ENCODE assay signal across 11 cellular contexts in the genomic region with DNA sequence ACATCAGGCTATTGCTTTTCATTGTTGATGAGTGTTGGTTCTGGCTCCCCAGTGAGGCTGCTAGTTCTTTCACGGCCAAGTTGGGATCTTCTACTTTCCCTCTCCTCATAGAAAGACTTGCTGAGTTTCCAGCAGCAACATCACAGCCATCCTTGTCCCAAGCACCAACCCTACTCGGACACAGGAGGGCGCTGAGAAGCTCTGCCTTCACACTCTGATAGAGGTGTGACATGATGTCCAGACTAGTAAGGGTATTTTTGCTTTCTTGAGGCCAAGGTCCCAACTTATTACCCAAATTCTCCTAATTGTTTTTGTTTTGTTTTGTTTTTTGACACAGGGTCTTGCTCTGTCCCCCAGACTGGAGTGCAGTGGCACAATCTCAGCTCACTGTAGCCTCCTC. TPM values are rescaled to one million over a fixed set of nuclear protein-coding genes. Genes with fewer than 3 reads are reported as not detected.
A peak's percentile ranks its signal among the peaks of the same experiment; 100 is the strongest.
DNase-seq lines count a peak whose midpoint lies in the region; ATAC-seq, FAIRE-seq and TF ChIP-seq lines count a peak whose summit lies in the region.
"Had no signal": no experiment of that assay in that cellular context is flagged by ENCODE, and none has a peak within 500 bp of the region (broad histone marks: within the 10 kb centered on the region; RNA-seq: fewer than 3 reads in every experiment).

No MANE protein-coding gene starts in this region.

- H3K27ac ChIP-seq in HepG2 (ENCODE audit: extremely low read length, insufficient read depth, low read length) (no peak overlapping the region), right lobe of liver (no peak overlapping the region), IMR-90 (ENCODE audit: insufficient read depth, low read length) (no peak overlapping the region), GM12878 (ENCODE audit: control insufficient read depth, insufficient read depth) (no peak overlapping the region), colonic mucosa (no peak overlapping the region)
- H3K27ac ChIP-seq: RWPE1 had no signal

- no peaks in the 10 kb centered on the region for H3K79me1 ChIP-seq in IMR-90 (ENCODE audit: low read depth in 1 of 2, low read length in 2 of 2)

- H3K9ac ChIP-seq in HepG2 (ENCODE audit: insufficient read depth, low read depth, low read length) (no peak overlapping the region), IMR-90 (ENCODE audit: low read depth, low read length) (no peak overlapping the region), GM12878 (ENCODE audit: control insufficient read depth, insufficient read depth, low read length) (no peak overlapping the region), colonic mucosa (ENCODE audit: low read depth in 2 of 2, low read length in 2 of 2) (no peak overlapping the region)

- H3K4me1 Mint-ChIP-seq in stimulated activated effector memory CD8-positive, alpha-beta T cell treated with anti-CD3 and anti-CD28 coated beads, Interleukin-12 subunit alpha, Interleukin-12 subunit beta, amount 100 ng/mL, for 72 hours, result no peaks in the 10 kb centered on the region

- TF ChIP-seq POLR2A in HepG2 (IDR thresholded peaks at IDR 0.05; ENCODE audit: insufficient read depth in 1 of 2, low read depth in 2 of 2, low read length in 2 of 2) (no peak), right lobe of liver (IDR thresholded peaks at IDR 0.05) (no peak), IMR-90 (IDR thresholded peaks at IDR 0.05; ENCODE audit: low read depth, low read length) (no peak), GM12878 (IDR thresholded peaks at IDR 0.05; ENCODE audit: low read depth, low read length) (no peak)

- no peak overlapping the region for H3K14ac ChIP-seq in IMR-90 (replicated peaks; ENCODE audit: low read depth, low read length)

- H3K36me3 Mint-ChIP-seq in stimulated activated effector memory CD8-positive, alpha-beta T cell treated with anti-CD3 and anti-CD28 coated beads, Interleukin-12 subunit alpha, Interleukin-12 subunit beta, amount 100 ng/mL, for 72 hours, result no peaks in the 10 kb centered on the region

- SMC1A ChIA-PET in GM12878 (lab: Charles Lee; ENCODE audit: uncharacterized antibody, unreplicated experiment), result interaction anchor here (0.6 to 1.1 kb wide), 4 partner anchors 54 to 333 kb away, joined by 3 to 4 read pairs (median 4); no protein-coding TSS in a partner anchor

- H3K4me1 ChIP-seq in HepG2 (ENCODE audit: insufficient read depth, low read length) (peaks cover 14% of the 10 kb centered on the region), right lobe of liver (no peaks in the 10 kb centered on the region), IMR-90 (ENCODE audit: control insufficient read depth, insufficient read depth, low read length) (no peaks in the 10 kb centered on the region), GM12878 (ENCODE audit: control insufficient read depth, insufficient read depth, low read length) (no peaks in the 10 kb centered on the region), colonic mucosa (no peaks in the 10 kb centered on the region)

- H3K4me2 ChIP-seq in HepG2 (ENCODE audit: low read depth, low read length) (no peak overlapping the region), IMR-90 (ENCODE audit: low read depth, low read length) (no peak overlapping the region), GM12878 (ENCODE audit: control insufficient read depth, insufficient read depth) (no peak overlapping the region)

- no peak overlapping the region for H2BK5ac ChIP-seq in IMR-90 (ENCODE audit: low read depth, low read length, poor library complexity, severe bottlenecking)

- no peak overlapping the region for H3K4me3 Mint-ChIP-seq in stimulated activated effector memory CD8-positive, alpha-beta T cell treated with anti-CD3 and anti-CD28 coated beads, Interleukin-12 subunit alpha, Interleukin-12 subunit beta, amount 100 ng/mL, for 72 hours

- H4K20me1 ChIP-seq in HepG2 (ENCODE audit: insufficient read depth, low read length), result no peaks in the 10 kb centered on the region
- H4K20me1 ChIP-seq in IMR-90 (ENCODE audit: insufficient read depth, low read length), result no peaks in the 10 kb centered on the region
- H4K20me1 ChIP-seq in GM12878 (ENCODE audit: control insufficient read depth, insufficient read depth), result no peaks in the 10 kb centered on the region

- H3K9me3 Mint-ChIP-seq in stimulated activated effector memory CD8-positive, alpha-beta T cell treated with anti-CD3 and anti-CD28 coated beads, Interleukin-12 subunit alpha, Interleukin-12 subunit beta, amount 100 ng/mL, for 72 hours, result no peaks in the 10 kb centered on the region

- peak; percentile 95 for ATAC-seq in HepG2
- no peak for ATAC-seq in right lobe of liver
- ATAC-seq in IMR-90 (ENCODE audit: low read depth), result no peak
- ATAC-seq in GM12878, result peak; percentile 96
- ATAC-seq in stimulated activated effector memory CD8-positive, alpha-beta T cell treated with anti-CD3 and anti-CD28 coated beads, Interleukin-12 subunit alpha, Interleukin-12 subunit beta, amount 100 ng/mL, for 72 hours, result peak; percentile 46
- no peak for ATAC-seq in GM18511 (IDR thresholded peaks at IDR 0.05; ENCODE audit: unreplicated experiment)
- ATAC-seq in GM21723 (IDR thresholded peaks at IDR 0.05; ENCODE audit: unreplicated experiment), result no peak
- ATAC-seq: esophagus mucosa had no signal

- H3K36me3 ChIP-seq in HepG2 (replicated peaks in 1 of 2; ENCODE audit: control insufficient read depth in 1 of 2, insufficient read depth in 2 of 2, low read length in 2 of 2) (no peaks in the 10 kb centered on the region), right lobe of liver (no peaks in the 10 kb centered on the region), IMR-90 (ENCODE audit: control insufficient read depth, insufficient read depth, low read length) (no peaks in the 10 kb centered on the region), GM12878 (ENCODE audit: control insufficient read depth in 2 of 2, insufficient read depth in 2 of 2, low read length in 1 of 2) (no peaks in the 10 kb centered on the region), colonic mucosa (no peaks in the 10 kb centered on the region)

- H2BK20ac ChIP-seq in IMR-90 (ENCODE audit: low read depth, low read length), result no peak overlapping the region

- H3K79me2 ChIP-seq in HepG2 (ENCODE audit: insufficient read depth, low read length) (no peaks in the 10 kb centered on the region), GM12878 (ENCODE audit: control insufficient read depth, insufficient read depth, low read length) (no peaks in the 10 kb centered on the region)

- intact Hi-C loops in HepG2 (cut with micrococcal nuclease; ENCODE audit: unreplicated experiment) (no loop called here), right lobe of liver (cut with DNase I) (no loop called here), IMR-90 (cut with micrococcal nuclease) (no loop called here), GM12878 (cut with micrococcal nuclease; ENCODE audit: unreplicated experiment) (loop anchor here (1.0 kb wide), 1 partner anchor 333 kb away; no protein-coding TSS in a partner anchor), colonic mucosa (cut with DNase I) (no loop called here)

- TF ChIP-seq RAD21 in HepG2 (CRISPR knock-in tag; IDR thresholded peaks at IDR 0.05) (no peak), IMR-90 (IDR thresholded peaks at IDR 0.05; ENCODE audit: low read length) (no peak), GM12878 (IDR thresholded peaks at IDR 0.05; ENCODE audit: insufficient read depth, low read depth, low read length) (0 out of 2 replicates have a peak, but pooled peaks have one; percentile 35)

- H3K9me3 ChIP-seq in HepG2 (ENCODE audit: low read length) (no peaks in the 10 kb centered on the region), right lobe of liver (no peaks in the 10 kb centered on the region), IMR-90 (ENCODE audit: control insufficient read depth, insufficient read depth, low read length) (no peaks in the 10 kb centered on the region), GM12878 (replicated peaks; ENCODE audit: control insufficient read depth, insufficient read depth, low read length) (no peaks in the 10 kb centered on the region), colonic mucosa (no peaks in the 10 kb centered on the region)

- POLR2A ChIA-PET in HepG2 (lab: Yijun Ruan, JAX), result no interaction called here
- POLR2A ChIA-PET in IMR-90 (lab: Charles Lee; ENCODE audit: unreplicated experiment), result no interaction called here
- POLR2A ChIA-PET in GM12878 (lab: Charles Lee), result no interaction called here

- H4K91ac ChIP-seq in IMR-90 (ENCODE audit: insufficient read depth, low read depth, low read length), result no peak overlapping the region

- no peak overlapping the region for H2AK5ac ChIP-seq in IMR-90 (ENCODE audit: low read depth, low read length)

- H3K27me3 ChIP-seq in HepG2 (ENCODE audit: control insufficient read depth in 1 of 2, insufficient read depth in 2 of 2, low read length in 2 of 2) (no peaks in the 10 kb centered on the region), right lobe of liver (no peaks in the 10 kb centered on the region), IMR-90 (ENCODE audit: control insufficient read depth, insufficient read depth, low read length) (peaks cover 3% of the 10 kb centered on the region; the same call in 1 of the 2 replicates), GM12878 (replicated peaks in 1 of 2; ENCODE audit: control insufficient read depth in 2 of 2, insufficient read depth in 2 of 2, low read length in 1 of 2) (peaks cover 0 to 2% of the 10 kb centered on the region in 2 experiments; a peak in 1 of 4 replicates), colonic mucosa (no peaks in the 10 kb centered on the region)

- H3K9me1 ChIP-seq in IMR-90 (ENCODE audit: insufficient read depth, low read length), result no peaks in the 10 kb centered on the region

- RAD21 ChIA-PET in GM12878 (lab: Charles Lee; ENCODE audit: unreplicated experiment), result interaction anchor here (0.7 to 1.6 kb wide), 5 partner anchors 16 to 577 kb away, joined by 3 to 12 read pairs (median 4); no protein-coding TSS in a partner anchor

- no peak overlapping the region for H4K5ac ChIP-seq in IMR-90 (ENCODE audit: low read depth, low read length)

- no peak overlapping the region for H3K23ac ChIP-seq in IMR-90 (ENCODE audit: low read depth, low read length)

- no peak overlapping the region for H3K56ac ChIP-seq in IMR-90 (ENCODE audit: extremely low read depth, insufficient read depth, low read length)

- CTCF ChIA-PET in HepG2 (lab: Yijun Ruan, JAX; ENCODE audit: low intra/inter-chr PET ratio, low total read pairs) (interaction anchor here (1.3 to 1.7 kb wide), 2 partner anchors 20 to 333 kb away, joined by 5 to 7 read pairs; no protein-coding TSS in a partner anchor), IMR-90 (lab: Yijun Ruan, JAX) (interaction anchor here (1.0 kb wide), 1 partner anchor 10 kb away, joined by 3 read pairs; no protein-coding TSS in a partner anchor), GM12878 (lab: Yijun Ruan, JAX) (interaction anchor here (0.6 to 2.0 kb wide), 6 partner anchors 10 to 562 kb away, joined by 3 to 22 read pairs (median 4); no protein-coding TSS in a partner anchor)

- H3K4me3 ChIP-seq in HepG2 (replicated peaks in 1 of 3; ENCODE audit: insufficient read depth in 1 of 3, low read depth in 2 of 3, low read length in 3 of 3) (no peak overlapping the region), right lobe of liver (no peak overlapping the region), IMR-90 (ENCODE audit: insufficient read depth, low read depth, low read length) (no peak overlapping the region), GM12878 (no peak overlapping the region), colonic mucosa (no peak overlapping the region)

- peak; percentile 34 for FAIRE-seq in HepG2 (lab: Jason Lieb, UNC)
- no peak for FAIRE-seq in GM12878 (lab: Jason Lieb, UNC)

- no peak overlapping the region for H3K18ac ChIP-seq in IMR-90 (ENCODE audit: low read depth, low read length)

- no TSS peak for BruUV-seq in HepG2 (replicated peaks; lab: Mats Ljungman, UMichigan)
- no TSS peak for BruUV-seq in IMR-90 (replicated peaks; lab: Mats Ljungman, UMichigan)
- no TSS peak for BruUV-seq in GM12878 (replicated peaks; lab: Mats Ljungman, UMichigan)

- H3K27ac Mint-ChIP-seq in stimulated activated effector memory CD8-positive, alpha-beta T cell treated with anti-CD3 and anti-CD28 coated beads, Interleukin-12 subunit alpha, Interleukin-12 subunit beta, amount 100 ng/mL, for 72 hours, result no peak overlapping the region

- DNase-seq in HepG2 (ENCODE audit: low spot score) (peak; percentile 40), right lobe of liver (no peak), IMR-90 (no peak), GM12878 (ENCODE audit: low read depth, low spot score) (no peak), colonic mucosa (no peak)
- DNase-seq in stimulated activated effector memory CD8-positive, alpha-beta T cell treated with anti-CD3 and anti-CD28 coated beads, Interleukin-12 subunit alpha, Interleukin-12 subunit beta, amount 100 ng/mL, for 72 hours (ENCODE audit: low spot score in 2 of 2), result no peak
- DNase-seq: DMS153 had no signal

- H2BK120ac ChIP-seq in IMR-90 (ENCODE audit: low read depth, low read length), result no peak overlapping the region

- H2AFZ ChIP-seq in HepG2 (ENCODE audit: low read length), result no peak overlapping the region
- no peak overlapping the region for H2AFZ ChIP-seq in IMR-90 (replicated peaks; ENCODE audit: low read length, poor library complexity)
- no peak overlapping the region for H2AFZ ChIP-seq in GM12878 (ENCODE audit: control insufficient read depth, low read depth, low read length)

- H3K4ac ChIP-seq in IMR-90 (ENCODE audit: low read depth, low read length), result no peak overlapping the region

- H2AK9ac ChIP-seq in IMR-90 (replicated peaks; ENCODE audit: low read depth, low read length, poor library complexity), result no peak overlapping the region

- WGBS in HepG2 (ENCODE audit: low lambda C conversion rate), result 0% methylated on average over 3 of the region's 3 CpGs
- whole genome bisulfite sequencing in right lobe of liver (ENCODE audit: insufficient coverage, low coverage, low lambda C conversion rate, missing lambda C conversion rate), result 43% methylated on average over 3 of the region's 3 CpGs
- WGBS in IMR-90 (ENCODE audit: extremely low coverage in 2 of 2, insufficient read length in 1 of 2), 2 experiments, result no CpG with 5 or more reads among the region's 3 CpGs
- 0% methylated on average over 3 of the region's 3 CpGs for WGBS in GM12878 (ENCODE audit: insufficient coverage, insufficient replicate concordance, low lambda C conversion rate, missing lambda C conversion rate)

- TF ChIP-seq CTCF in HepG2 (CRISPR knock-in tag; IDR thresholded peaks at IDR 0.05) (peak; percentile 62), right lobe of liver (IDR thresholded peaks at IDR 0.05) (no peak), IMR-90 (conservative IDR thresholded peaks at IDR 0.05; ENCODE audit: low read depth, low read length) (0 out of 2 replicates have a peak, but pooled peaks have one; percentile 11), GM12878 (IDR thresholded peaks at IDR 0.05 in 2 of 3, conservative IDR thresholded peaks at IDR 0.05 in 1 of 3; ENCODE audit: control insufficient read depth in 2 of 3, extremely low read depth in 1 of 3, insufficient read depth in 1 of 3, low read depth in 3 of 3, low read length in 3 of 3) (peak; percentile 46 to 62 (median 48)), colonic mucosa (IDR thresholded peaks at IDR 0.05) (no peak)

- TF ChIP-seq EP300 in HepG2 (IDR thresholded peaks at IDR 0.05; ENCODE audit: low read depth in 2 of 2, low read length in 2 of 2) (no peak), HepG2 (CRISPR knock-in tag; IDR thresholded peaks at IDR 0.05; ENCODE audit: borderline replicate concordance) (no peak), GM12878 (IDR thresholded peaks at IDR 0.05; ENCODE audit: borderline replicate concordance in 1 of 2, control insufficient read depth in 1 of 2, low read depth in 2 of 2, low read length in 2 of 2) (no peak)

- in situ Hi-C loops in HepG2 (cut with HindIII; ENCODE audit: extremely low pct_ligation_motif_present, low pct_unique_long_range_greater_than_20kb), result loop anchor here (25.0 kb wide), 1 partner anchor 561 kb away; no protein-coding TSS in a partner anchor
- in situ Hi-C loops in IMR-90 (cut with MboI; ENCODE audit: low sequenced_read_pairs), result loop anchor here (25.0 kb wide), 1 partner anchor 511 kb away; the partner anchor contains the start of gene KLHL31
- in situ Hi-C loops in GM12878 (cut with MboI), result no loop called here

- H2BK15ac ChIP-seq in IMR-90 (ENCODE audit: low read depth, low read length), result no peak overlapping the region

- dilution Hi-C loops in IMR-90 (cut with HindIII; ENCODE audit: low sequenced_read_pairs, unreplicated experiment), result no loop called here

- no peak overlapping the region for H4K8ac ChIP-seq in IMR-90 (ENCODE audit: low read depth in 2 of 2, low read length in 2 of 2)

RNA-seq across cellular contexts. Expression of gene GCM1, which starts 3.0 kb away (rescaled TPM):
- total RNA-seq in HepG2 (2016; rRNA removed; fragmentation: Illumina TruSeq; extraction: Trizol), result 0.13 and 0.18 TPM in 2 replicates
- 0.09 TPM in 1 of 2 replicates, not detected in the other for total RNA-seq in HepG2 (2016; cell fraction: cytosol; rRNA removed; fragmentation: Illumina TruSeq; extraction: Trizol; ENCODE audit: low read depth)
- total RNA-seq in HepG2 (2016; cell fraction: insoluble cytoplasmic fraction; rRNA removed; fragmentation: Illumina TruSeq; extraction: Trizol), result 0.15 and 0.16 TPM in 2 replicates
- 0.06 and 0.17 TPM in 2 replicates for total RNA-seq in HepG2 (2016; cell fraction: membrane; rRNA removed; fragmentation: Illumina TruSeq; extraction: Trizol)
- 0.13 TPM in 1 of 2 replicates, not detected in the other for total RNA-seq in HepG2 (2016; cell fraction: nucleus; rRNA removed; fragmentation: Illumina TruSeq; extraction: Trizol)
- 0.03 and 0.04 TPM in 2 replicates for polyA plus RNA-seq in HepG2 (2011; rRNA removed)
- polyA plus RNA-seq in HepG2 (2011; cell fraction: cytosol; rRNA removed), result 0.03 TPM in 2 replicates
- 0.05 TPM in 1 of 2 replicates, not detected in the other for polyA plus RNA-seq in HepG2 (2011; cell fraction: nucleus; rRNA removed)
- 0.24 TPM in 1 of 2 replicates, not detected in the other for polyA plus RNA-seq in HepG2 (2012)
- polyA plus RNA-seq in HepG2 (2016; cell fraction: cytosol; fragmentation: Illumina TruSeq; extraction: Trizol; ENCODE audit: low read depth), result not detected in 2 replicates
- polyA plus RNA-seq in HepG2 (2016; cell fraction: insoluble cytoplasmic fraction; fragmentation: Illumina TruSeq; extraction: Trizol; ENCODE audit: low read depth), result 0.13 TPM in 1 of 2 replicates, not detected in the other
- not detected in 2 replicates for polyA plus RNA-seq in HepG2 (2016; cell fraction: membrane; fragmentation: Illumina TruSeq; extraction: Trizol; ENCODE audit: low read depth)
- 0.16 and 0.22 TPM in 2 replicates for polyA plus RNA-seq in HepG2 (2016; cell fraction: nucleus; fragmentation: Illumina TruSeq; extraction: Trizol; ENCODE audit: insufficient read depth, low read depth)
- polyA minus RNA-seq in HepG2 (2011; rRNA and poly(A)+ RNA removed; ENCODE audit: low replicate concordance), result not detected in 2 replicates
- not detected in 2 replicates for polyA minus RNA-seq in HepG2 (2011; cell fraction: cytosol; rRNA and poly(A)+ RNA removed)
- polyA minus RNA-seq in HepG2 (2011; cell fraction: nucleus; rRNA and poly(A)+ RNA removed), result not detected in 2 replicates
- not detected for total RNA-seq in right lobe of liver
- total RNA-seq in IMR-90 (2012; rRNA removed), result not detected in 2 replicates
- polyA plus RNA-seq in IMR-90 (2012; rRNA removed), result not detected in 2 replicates
- not detected in 2 replicates for polyA plus RNA-seq in IMR-90 (2012; cell fraction: cytosol; rRNA removed)
- not detected in 2 replicates for polyA plus RNA-seq in IMR-90 (2012; cell fraction: nucleus; rRNA removed; ENCODE audit: low replicate concordance)
- total RNA-seq in GM12878 (2013; cell fraction: nucleolus; rRNA removed), result 0.32 TPM in 1 of 2 replicates, not detected in the other
- 0.16 TPM in 1 of 2 replicates, not detected in the other for total RNA-seq in GM12878 (2014; rRNA removed)
- 0.04 and 0.09 TPM in 2 replicates for total RNA-seq in GM12878 (2014; rRNA removed; fragmentation: Illumina TruSeq; extraction: Trizol)
- total RNA-seq in GM12878 (2021), result 0.11 TPM in 1 of 2 replicates, not detected in the other
- not detected for polyA plus RNA-seq in GM12878 (2011; ENCODE audit: low read depth)
- 0.07 and 0.08 TPM in 2 replicates for polyA plus RNA-seq in GM12878 (2011; rRNA removed)
- polyA plus RNA-seq in GM12878 (2011; cell fraction: cytosol; rRNA removed), result 0.03 and 0.07 TPM in 2 replicates
- 0.22 and 0.24 TPM in 2 replicates for polyA plus RNA-seq in GM12878 (2011; cell fraction: nucleus; rRNA removed)
- polyA plus RNA-seq in GM12878 (2012), result not detected in 2 replicates
- polyA plus RNA-seq in GM12878 (2014; fragmentation: Illumina TruSeq; extraction: Trizol), result 0.04 and 0.19 TPM in 2 replicates
- polyA plus RNA-seq in GM12878 (2014; fragmentation: Nextera tagmentation; extraction: Ambion mirVana), result under 1 TPM in 1 of 2 experiments, not detected in 1; 0.05 TPM
- 0.05 and 0.10 TPM in 2 replicates for polyA plus RNA-seq in GM12878 (2014; rRNA removed)
- polyA plus RNA-seq in GM12878 (2016; fragmentation: Nextera tagmentation; extraction: Ambion mirVana), result not detected
- polyA minus RNA-seq in GM12878 (2011; rRNA and poly(A)+ RNA removed), result not detected in 2 replicates
- polyA minus RNA-seq in GM12878 (2011; cell fraction: cytosol; rRNA and poly(A)+ RNA removed), result not detected in 2 replicates
- 0.12 TPM in 1 of 2 replicates, not detected in the other for polyA minus RNA-seq in GM12878 (2011; cell fraction: nucleus; rRNA and poly(A)+ RNA removed)
- total RNA-seq in colonic mucosa, result not detected
- total RNA-seq: esophagus mucosa had no signal

Comparison
In these comparisons a context has a peak if more than half of its experiments do, and no peak if none do; other contexts are left out.
1. ATAC-seq: peak in HepG2 (single experiment), GM12878 (single experiment) and stimulated activated effector memory CD8-positive, alpha-beta T cell treated with anti-CD3 and anti-CD28 coated beads, Interleukin-12 subunit alpha, Interleukin-12 subunit beta, amount 100 ng/mL, for 72 hours (single experiment); none in right lobe of liver (0 of 4), IMR-90 (single experiment), GM18511 (single experiment) and GM21723 (single experiment).
2. CTCF ChIP-seq: peak in HepG2 (single experiment), IMR-90 (single experiment) and GM12878 (3 of 3); none in right lobe of liver (0 of 4) and colonic mucosa (single experiment).
3. Of the 75 proteins assayed by ChIP-seq in both HepG2 and GM12878: peak only in HepG2: none; only in GM12878: RAD21; in both: CTCF and SMC3; in neither: 72.